In genomic region chr9:114156311-114156657, GRCh38 we compare ENCODE assay signal across 8 cellular contexts. TPM values are rescaled to one million over a fixed set of nuclear protein-coding genes. Genes with fewer than 3 reads are reported as not detected.
DNase-seq lines count a peak whose midpoint lies in the region.

No MANE protein-coding gene starts in this region.

- DNase-seq in activated CD4-positive, alpha-beta T cell treated with anti-CD3 and anti-CD28 coated beads for 4 hours: peak; percentile 12 to 17
- no peak for DNase-seq in activated CD4-positive, alpha-beta T cell treated with anti-CD3 and anti-CD28 coated beads, Interleukin-2, amount 50 U/mL, for 1 hour
- DNase-seq in adipocyte (ENCODE audit: low read depth) (peak; percentile 73), immature natural killer cell (no peak), NCI-H2081 treated with DMSO at 0.1 percent for 48 hours (lab: John Stamatoyannopoulos, UW) (no peak), HUDEP-2 (lab: John Stamatoyannopoulos, UW; ENCODE audit: unreplicated experiment in 76 of 76) (no peak), AG08395 (ENCODE audit: low spot score) (no peak)
- DNase-seq in stimulated activated CD4-positive, alpha-beta T cell treated with anti-CD3 and anti-CD28 coated beads, Interleukin-2, amount 100 ng/mL, for 4 hours (ENCODE audit: low read depth): peak; percentile 14

- peak overlapping the region; percentile 84 for H3K9ac ChIP-seq in adipocyte (ENCODE audit: low read length)

- H3K4me1 Mint-ChIP-seq in immature natural killer cell: peaks cover 12 to 25% of the 10 kb centered on the region in 2 donors

- peaks cover 27% of the 10 kb centered on the region for H3K4me1 ChIP-seq in adipocyte (ENCODE audit: control insufficient read depth, insufficient read depth, low read length)

- H3K27me3 Mint-ChIP-seq in immature natural killer cell (ENCODE audit: low read depth in 3 of 3): peaks cover 15 to 21% (median 21%) of the 10 kb centered on the region in 3 donors

- H3K9me3 Mint-ChIP-seq in immature natural killer cell: peaks cover 0 to 6% (median 0%) of the 10 kb centered on the region in 6 donors

- H3K27me3 ChIP-seq in adipocyte (replicated peaks; ENCODE audit: control insufficient read depth, insufficient read depth, low read length): peaks cover 13% of the 10 kb centered on the region

- H3K4me3 Mint-ChIP-seq in immature natural killer cell: peak overlapping the region; percentile 73 to 90 (median 82)

- H3K36me3 Mint-ChIP-seq in immature natural killer cell: no peaks in the 10 kb centered on the region

- H3K27ac Mint-ChIP-seq in immature natural killer cell: peak overlapping the region in 1 of 6 donors; percentile 21

- no peaks in the 10 kb centered on the region for H3K9me3 ChIP-seq in adipocyte (ENCODE audit: control insufficient read depth, low read length)

- H3K4me3 ChIP-seq in adipocyte (ENCODE audit: low read length): peak overlapping the region; percentile 88

- H3K36me3 ChIP-seq in adipocyte (ENCODE audit: control insufficient read depth, insufficient read depth, low read length, severe bottlenecking): no peaks in the 10 kb centered on the region

RNA-seq across cellular contexts. Expression of gene COL27A1, which starts 0.9 kb away (rescaled TPM):
- not detected for polyA plus RNA-seq in immature natural killer cell

RNA-seq across cellular contexts. Expression of gene KIF12, which starts 57.2 kb away (rescaled TPM):
- not detected for polyA plus RNA-seq in immature natural killer cell

Comparison
In these comparisons a context has a peak if more than half of its experiments do, and no peak if none do; other contexts are left out.
1. DNase-seq: peak in activated CD4-positive, alpha-beta T cell treated with anti-CD3 and anti-CD28 coated beads for 4 hours (2 of 2), adipocyte (single experiment) and stimulated activated CD4-positive, alpha-beta T cell treated with anti-CD3 and anti-CD28 coated beads, Interleukin-2, amount 100 ng/mL, for 4 hours (single experiment); none in activated CD4-positive, alpha-beta T cell treated with anti-CD3 and anti-CD28 coated beads, Interleukin-2, amount 50 U/mL, for 1 hour (single experiment), immature natural killer cell (0 of 3), NCI-H2081 treated with DMSO at 0.1 percent for 48 hours (single experiment), HUDEP-2 (0 of 76) and AG08395 (single experiment).